In the genomic region with DNA sequence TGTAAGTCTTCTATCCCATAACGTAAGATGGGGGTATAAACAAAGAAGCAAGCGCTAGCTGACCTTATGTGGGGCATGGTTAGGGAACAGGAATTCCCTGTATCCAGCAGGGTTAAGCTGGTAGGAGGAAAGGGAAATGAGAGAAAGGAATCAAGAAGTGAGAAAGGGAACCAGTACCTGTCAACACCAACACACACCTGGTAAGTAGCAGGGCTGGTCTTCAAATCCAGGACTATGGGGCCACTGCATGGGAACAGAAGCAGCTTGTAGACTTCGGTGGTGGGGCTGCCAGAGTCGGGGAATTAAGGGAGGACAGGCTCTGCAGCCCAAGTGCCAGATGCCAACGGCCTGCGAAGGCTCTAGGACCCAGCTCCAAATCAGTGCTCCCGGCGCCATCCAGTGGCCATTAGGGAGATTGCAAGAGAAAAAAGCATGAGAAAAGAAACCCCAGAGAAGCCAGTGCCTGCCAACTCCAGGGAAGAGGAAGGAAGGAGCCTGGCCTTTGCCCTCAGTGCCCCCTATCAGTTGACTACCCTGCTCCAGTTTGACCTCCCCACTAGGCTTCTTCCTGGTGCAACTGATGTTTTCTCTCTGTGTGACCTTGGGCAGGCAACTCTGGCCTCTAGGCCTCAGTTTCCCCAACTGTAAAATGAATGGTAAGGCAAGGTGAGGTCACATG, we compare ENCODE assay signal across 8 cellular contexts. TPM values are rescaled to one million over a fixed set of nuclear protein-coding genes. Genes with fewer than 3 reads are reported as not detected.
DNase-seq lines count a peak whose midpoint lies in the region; ATAC-seq and TF ChIP-seq lines count a peak whose summit lies in the region.

No MANE protein-coding gene starts in this region.

- no peaks in the 10 kb centered on the region for H3K79me2 ChIP-seq in GM23338 (replicated peaks; ENCODE audit: insufficient read depth)

- no peaks in the 10 kb centered on the region for H3K9me2 ChIP-seq in GM23338 (ENCODE audit: insufficient read depth)

- 0 out of 2 replicates have a peak, but pooled peaks cover 2% of the 10 kb centered on the region for H3K4me1 ChIP-seq in GM23338 (ENCODE audit: insufficient read depth)

- peak; percentile 83 to 89 for TF ChIP-seq CTCF in GM23338 (conservative IDR thresholded peaks at IDR 0.05; ENCODE audit: low read depth in 2 of 2)

- H3K4me2 ChIP-seq in GM23338: no peak overlapping the region

- no peak overlapping the region for H3K4me3 Mint-ChIP-seq in GM23338

- no peak overlapping the region for H3K27ac Mint-ChIP-seq in GM23338

- H3K4me3 ChIP-seq in GM23338: no peak overlapping the region

- H3K36me3 ChIP-seq in GM23338 (ENCODE audit: insufficient read depth): no peaks in the 10 kb centered on the region; the same call in 1 of the 2 replicates

- H3K27ac ChIP-seq in GM23338 (ENCODE audit: low read depth): no peak overlapping the region

- H3K27me3 ChIP-seq in GM23338 (ENCODE audit: insufficient read depth): peaks cover 42% of the 10 kb centered on the region

- H4K20me1 ChIP-seq in GM23338 (replicated peaks; ENCODE audit: insufficient read depth): no peaks in the 10 kb centered on the region

- peaks cover 20% of the 10 kb centered on the region for H3K9me3 Mint-ChIP-seq in GM23338

- H3K27me3 Mint-ChIP-seq in GM23338 (ENCODE audit: insufficient read depth, low read depth, poor library complexity): peaks cover 30% of the 10 kb centered on the region

- DNase-seq in AG08396 (ENCODE audit: low spot score) (peak; percentile 87), GM23338 (ENCODE audit: low spot score) (peak; percentile 89), NCI-H345 treated with DMSO at 0.1 percent for 48 hours (lab: John Stamatoyannopoulos, UW; ENCODE audit: unreplicated experiment) (peak; percentile 83), cerebellum (ENCODE audit: low spot score) (peak; percentile 38), left lobe of liver (ENCODE audit: low spot score) (peak; percentile 80), GOT3 (lab: John Stamatoyannopoulos, UW) (no peak)
- peak; percentile 51 to 62 for DNase-seq in activated CD4-positive, alpha-beta T cell treated with anti-CD3 and anti-CD28 coated beads for 24 hours (ENCODE audit: low read depth in 2 of 2)
- DNase-seq in stimulated activated CD4-positive, alpha-beta T cell treated with anti-CD3 and anti-CD28 coated beads, Interleukin-4, amount 100 ng/mL, for 24 hours: peak; percentile 73

- H3F3A ChIP-seq in GM23338 (replicated peaks; ENCODE audit: low read depth): 0 out of 2 replicates have a peak, but pooled peaks cover 4% of the 10 kb centered on the region

- H2AFZ ChIP-seq in GM23338: peak overlapping the region; percentile 53

- H3K36me3 Mint-ChIP-seq in GM23338 (ENCODE audit: low read depth): peaks cover 16% of the 10 kb centered on the region; the same call in 2 of the 3 replicates

- ATAC-seq in GM23338 (peak; percentile 57), left lobe of liver (peak; percentile 90)

- peaks cover 10% of the 10 kb centered on the region for H3K4me1 Mint-ChIP-seq in GM23338

TF ChIP-seq in GM23338, 12 proteins besides CTCF, POLR2A, EP300 and RAD21:
- no peak for TF ChIP-seq EZH2 (IDR thresholded peaks at IDR 0.05; ENCODE audit: low read depth, unreplicated experiment)
- no peak for TF ChIP-seq EZH2phosphoT487 (IDR thresholded peaks at IDR 0.05; ENCODE audit: unreplicated experiment)
- TF ChIP-seq CREB1 (CRISPR knock-in tag; IDR thresholded peaks at IDR 0.05; ENCODE audit: low read depth): no peak
- TF ChIP-seq ETS1 (IDR thresholded peaks at IDR 0.05): no peak
- TF ChIP-seq ZNF114 (CRISPR knock-in tag; IDR thresholded peaks at IDR 0.05): no peak
TF ChIP-seq in GM23338: peak in this region for 0.

RNA-seq across cellular contexts. Expression of gene RBPJL, which starts 15.8 kb away (rescaled TPM):
- 0.66 and 1.4 TPM in 2 replicates for total RNA-seq in GM23338 (2014; rRNA removed; shearing (Covaris generic))
- 0.42 and 0.44 TPM in 2 replicates for polyA plus RNA-seq in GM23338 (2016; fragmentation: Nextera tagmentation; extraction: Ambion mirVana)
- total RNA-seq in cerebellum (not detected), left lobe of liver (0.23 TPM)

RNA-seq across cellular contexts. Expression of gene MATN4, which starts 17.3 kb away (rescaled TPM):
- total RNA-seq in GM23338 (2014; rRNA removed; shearing (Covaris generic)): 4.2 and 5.1 TPM in 2 replicates
- 3.3 and 4.0 TPM in 2 replicates for polyA plus RNA-seq in GM23338 (2016; fragmentation: Nextera tagmentation; extraction: Ambion mirVana)
- not detected for total RNA-seq in cerebellum
- not detected for total RNA-seq in left lobe of liver

RNA-seq across cellular contexts. Expression of gene SLPI, which starts 36.5 kb away (rescaled TPM):
- total RNA-seq in GM23338 (2014; rRNA removed; shearing (Covaris generic)): not detected in 2 replicates
- polyA plus RNA-seq in GM23338 (2016; fragmentation: Nextera tagmentation; extraction: Ambion mirVana): not detected in 2 replicates
- total RNA-seq in cerebellum: 0.82 TPM
- 147 TPM for total RNA-seq in left lobe of liver

RNA-seq across cellular contexts. Expression of gene SDC4, which starts 57.4 kb away (rescaled TPM):
- 35.4 and 39.9 TPM in 2 replicates for total RNA-seq in GM23338 (2014; rRNA removed; shearing (Covaris generic))
- 28.5 and 29.7 TPM in 2 replicates for polyA plus RNA-seq in GM23338 (2016; fragmentation: Nextera tagmentation; extraction: Ambion mirVana)
- total RNA-seq in cerebellum: 1.6 TPM
- total RNA-seq in left lobe of liver: 89.3 TPM

Comparison
In these comparisons a context has a peak if more than half of its experiments do, and no peak if none do; other contexts are left out.
1. RNA of gene SLPI, which starts 36.5 kb away (total RNA-seq): 147 TPM in left lobe of liver (single experiment); 0.82 TPM in cerebellum (single experiment) and not detected in GM23338; every median in the first group is over 10 times any median in the second.